In the genomic region with DNA sequence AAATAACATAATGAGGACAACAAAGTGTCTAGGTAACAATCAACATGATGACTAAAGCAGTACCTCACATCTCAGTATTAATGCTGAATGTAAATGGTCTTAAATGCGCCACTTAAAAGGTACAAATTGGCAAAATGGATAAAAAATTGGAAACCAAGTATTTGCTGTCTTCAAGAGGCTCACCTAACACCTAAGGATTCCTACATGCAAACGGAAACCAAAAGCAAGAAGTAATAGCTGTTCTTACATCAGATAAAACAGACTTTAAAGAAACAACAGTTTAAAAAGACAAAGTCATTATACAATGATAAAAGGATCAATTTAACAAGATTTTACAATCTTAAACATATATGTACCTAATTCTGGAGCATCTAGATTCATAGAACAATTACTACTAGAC, we compare ENCODE assay signal across 21 cellular contexts. TPM values are rescaled to one million over a fixed set of nuclear protein-coding genes. Genes with fewer than 3 reads are reported as not detected.
DNase-seq lines count a peak whose midpoint lies in the region; ATAC-seq and TF ChIP-seq lines count a peak whose summit lies in the region.
"Had no signal": no experiment of that assay in that cellular context is flagged by ENCODE, and none has a peak within 500 bp of the region (broad histone marks: within the 10 kb centered on the region; RNA-seq: fewer than 3 reads in every experiment).

No MANE protein-coding gene starts in this region.

- intact Hi-C loops in Right ventricle myocardium inferior (cut with DNase I), result no loop called here

- H3K4me3 ChIP-seq in RWPE2 (ENCODE audit: severe bottlenecking) (no peak overlapping the region), adipocyte (ENCODE audit: low read length) (peak overlapping the region; percentile 29), skeletal muscle satellite cell (ENCODE audit: low read length) (no peak overlapping the region)
- H3K4me3 ChIP-seq: ascending aorta, hepatocyte, left ventricle myocardium inferior, mucosa of descending colon, psoas muscle, thoracic aorta had no signal

- H3K9ac ChIP-seq in adipocyte (ENCODE audit: low read length) (no peak overlapping the region), skeletal muscle satellite cell (ENCODE audit: low read depth, low read length) (no peak overlapping the region)

- peak overlapping the region; percentile 2 for H3K27ac ChIP-seq in RWPE2 (ENCODE audit: poor library complexity, severe bottlenecking)
- H3K27ac ChIP-seq: ascending aorta, hepatocyte, left ventricle myocardium inferior, psoas muscle, thoracic aorta, WERI-Rb-1 had no signal

- peaks cover 7% of the 10 kb centered on the region for H3K36me3 Mint-ChIP-seq in activated naive CD4-positive, alpha-beta T cell treated with anti-CD3 and anti-CD28 coated beads, Interleukin-2, amount 10 ng/mL, durations not matched to agents 7 days and 5 days

- peaks cover 24% of the 10 kb centered on the region for H3K4me1 Mint-ChIP-seq in activated naive CD4-positive, alpha-beta T cell treated with anti-CD3 and anti-CD28 coated beads, Interleukin-2, amount 10 ng/mL, durations not matched to agents 7 days and 5 days

- peaks cover 15% of the 10 kb centered on the region; the same call in 1 of the 2 replicates for H3K36me3 ChIP-seq in RWPE2 (ENCODE audit: low read depth)
- H3K36me3 ChIP-seq in adipocyte (ENCODE audit: control insufficient read depth, insufficient read depth, low read length, severe bottlenecking), result no peaks in the 10 kb centered on the region
- H3K36me3 ChIP-seq in skeletal muscle satellite cell (ENCODE audit: insufficient read depth, low read length), result no peaks in the 10 kb centered on the region
- H3K36me3 ChIP-seq: ascending aorta, left ventricle myocardium inferior, thoracic aorta, WERI-Rb-1 had no signal

- CTCF ChIA-PET in activated naive CD4-positive, alpha-beta T cell treated with anti-CD3 and anti-CD28 coated beads, Interleukin-2, amount 10 ng/mL, durations not matched to agents 7 days and 5 days (lab: Charles Lee), result no interaction called here

- H3K4me1 ChIP-seq in RWPE2 (ENCODE audit: insufficient read depth, poor library complexity, severe bottlenecking), result peaks cover 10% of the 10 kb centered on the region
- H3K4me1 ChIP-seq in adipocyte (ENCODE audit: control insufficient read depth, insufficient read depth, low read length), result peaks cover 10% of the 10 kb centered on the region
- H3K4me1 ChIP-seq in skeletal muscle satellite cell (ENCODE audit: control insufficient read depth, insufficient read depth, low read length), result peaks cover 12% of the 10 kb centered on the region
- H3K4me1 ChIP-seq: ascending aorta, psoas muscle had no signal

- no peak overlapping the region for H3K4me3 Mint-ChIP-seq in activated naive CD4-positive, alpha-beta T cell treated with anti-CD3 and anti-CD28 coated beads, Interleukin-2, amount 10 ng/mL, durations not matched to agents 7 days and 5 days
- H3K4me3 Mint-ChIP-seq: central memory CD8-positive, alpha-beta T cell had no signal

- peak overlapping the region; percentile 32 for H3K4me2 ChIP-seq in skeletal muscle satellite cell (ENCODE audit: low read length)
- H3K4me2 ChIP-seq: hepatocyte had no signal

- no peaks in the 10 kb centered on the region for H3K27me3 ChIP-seq in RWPE2 (ENCODE audit: insufficient read depth, poor library complexity, severe bottlenecking)
- H3K27me3 ChIP-seq in adipocyte (replicated peaks; ENCODE audit: control insufficient read depth, insufficient read depth, low read length), result no peaks in the 10 kb centered on the region
- no peaks in the 10 kb centered on the region for H3K27me3 ChIP-seq in skeletal muscle satellite cell (ENCODE audit: control insufficient read depth, insufficient read depth, low read length)
- H3K27me3 ChIP-seq: ascending aorta, hepatocyte had no signal

- H3K9me3 Mint-ChIP-seq in activated naive CD4-positive, alpha-beta T cell treated with anti-CD3 and anti-CD28 coated beads, Interleukin-2, amount 10 ng/mL, durations not matched to agents 7 days and 5 days, result no peaks in the 10 kb centered on the region
- H3K9me3 Mint-ChIP-seq: central memory CD8-positive, alpha-beta T cell had no signal

- no peak for TF ChIP-seq CTCF in RWPE2 (IDR thresholded peaks at IDR 0.05; ENCODE audit: poor library complexity, severe bottlenecking)

- no peak for DNase-seq in activated naive CD4-positive, alpha-beta T cell treated with anti-CD3 and anti-CD28 coated beads, Interleukin-2, amount 10 ng/mL, durations not matched to agents 7 days and 5 days
- no peak for DNase-seq in activated naive CD4-positive, alpha-beta T cell (lab: John Stamatoyannopoulos, UW)
- DNase-seq in RWPE2 (ENCODE audit: low spot score) (no peak), adipocyte (ENCODE audit: low read depth) (no peak), DMS79 treated with DMSO at 0.1 percent for 48 hours (lab: John Stamatoyannopoulos, UW) (no peak), Right ventricle myocardium inferior (ENCODE audit: missing footprints) (no peak)
- no peak for DNase-seq in stimulated activated CD4-positive, alpha-beta T cell treated with anti-CD3 and anti-CD28 coated beads, Interleukin-1b, Interleukin-23, amount 100 ng/mL, for 48 hours
- DNase-seq: C1 segment of cervical spinal cord, foreskin melanocyte, KG1, left ventricle myocardium inferior, mucosa of descending colon, NCI-H146, NCI-H510A treated with DMSO at 0.1 percent for 48 hours, psoas muscle, WERI-Rb-1 had no signal

- ATAC-seq in RWPE2 (ENCODE audit: low read depth) (no peak), Right ventricle myocardium inferior (no peak)
- ATAC-seq: mucosa of descending colon, psoas muscle had no signal

- H3K27me3 Mint-ChIP-seq in activated naive CD4-positive, alpha-beta T cell treated with anti-CD3 and anti-CD28 coated beads, Interleukin-2, amount 10 ng/mL, durations not matched to agents 7 days and 5 days, result no peaks in the 10 kb centered on the region
- H3K27me3 Mint-ChIP-seq: central memory CD8-positive, alpha-beta T cell had no signal

- H3K9me3 ChIP-seq in RWPE2 (ENCODE audit: severe bottlenecking) (no peaks in the 10 kb centered on the region), adipocyte (ENCODE audit: control insufficient read depth, low read length) (no peaks in the 10 kb centered on the region), skeletal muscle satellite cell (replicated peaks; ENCODE audit: low read length) (no peaks in the 10 kb centered on the region)
- H3K9me3 ChIP-seq: ascending aorta, left ventricle myocardium inferior, mucosa of descending colon, psoas muscle, thoracic aorta had no signal

- H3K27ac Mint-ChIP-seq in activated naive CD4-positive, alpha-beta T cell treated with anti-CD3 and anti-CD28 coated beads, Interleukin-2, amount 10 ng/mL, durations not matched to agents 7 days and 5 days, result peak overlapping the region; percentile 33

RNA-seq across cellular contexts. Expression of a gene that starts 22.5 kb away (rescaled TPM):
- 17.7 and 18.8 TPM in 2 replicates for total RNA-seq in skeletal muscle satellite cell (2012; rRNA removed)
- 5.5 TPM for total RNA-seq in Right ventricle myocardium inferior

RNA-seq across cellular contexts. Expression of a gene that starts 47.7 kb away (rescaled TPM):
- 19.2 and 40.1 TPM in 2 replicates for total RNA-seq in skeletal muscle satellite cell (2012; rRNA removed)
- 1.1 TPM for total RNA-seq in Right ventricle myocardium inferior
- total RNA-seq: ascending aorta, thoracic aorta had no signal

RNA-seq across cellular contexts. Expression of a gene that starts 54.1 kb away (rescaled TPM):
- total RNA-seq in skeletal muscle satellite cell (2012; rRNA removed), result 8.1 and 8.9 TPM in 2 replicates
- total RNA-seq in Right ventricle myocardium inferior, result 13.1 TPM
